In genomic region chr2:196758474-196759377, GRCh38 we compare ENCODE assay signal across 8 cellular contexts. TPM values are rescaled to one million over a fixed set of nuclear protein-coding genes. Genes with fewer than 3 reads are reported as not detected.
A peak's percentile ranks its signal among the peaks of the same experiment; 100 is the strongest.
DNase-seq lines count a peak whose midpoint lies in the region; ATAC-seq, FAIRE-seq and TF ChIP-seq lines count a peak whose summit lies in the region.
"Had no signal": no experiment of that assay in that cellular context is flagged by ENCODE, and none has a peak within 500 bp of the region (broad histone marks: within the 10 kb centered on the region; RNA-seq: fewer than 3 reads in every experiment).

No MANE protein-coding gene starts in this region.

- H3K4me3 ChIP-seq in endothelial cell of umbilical vein (replicated peaks in 1 of 3; ENCODE audit: insufficient read depth in 1 of 3, low read depth in 1 of 3, low read length in 3 of 3), result no peak overlapping the region

- dilution Hi-C loops in endothelial cell of umbilical vein (cut with MboI; ENCODE audit: extremely low pct_ligation_motif_present, low sequenced_read_pairs), result no loop called here

- H3K4me2 ChIP-seq in endothelial cell of umbilical vein (ENCODE audit: insufficient read depth, low read length), result no peak overlapping the region

- H3K27ac ChIP-seq in endothelial cell of umbilical vein (ENCODE audit: insufficient read depth, low read depth, low read length), result no peak overlapping the region

- H3K27ac Mint-ChIP-seq in progenitor cell of endocrine pancreas, result no peak overlapping the region
- H3K27ac Mint-ChIP-seq in stimulated activated memory B cell treated with anti-CD40 and anti-IgM and Interleukin-4, amounts not matched to agents 10 μg/mL and 1 μg/mL and 100 μg/mL, for 72 hours, result no peak overlapping the region

- no peaks in the 10 kb centered on the region for H3K79me2 ChIP-seq in endothelial cell of umbilical vein (ENCODE audit: control insufficient read depth, insufficient read depth, low read length)

- no TSS peak for BruUV-seq in endothelial cell of umbilical vein (replicated peaks; lab: Mats Ljungman, UMichigan)

- no peak for TF ChIP-seq POLR2A in endothelial cell of umbilical vein (IDR thresholded peaks at IDR 0.05; ENCODE audit: low read depth, low read length)

- intact Hi-C loops in endothelial cell of umbilical vein (cut with micrococcal nuclease), result loop anchor here (1.0 to 10.0 kb wide), 7 partner anchors 223 to 1016 kb away; no protein-coding TSS in a partner anchor

- POLR2A ChIA-PET in endothelial cell of umbilical vein (lab: Charles Lee), result no interaction called here

- no peak for ATAC-seq in HG03565 (IDR thresholded peaks at IDR 0.05; ENCODE audit: unreplicated experiment)
- no peak for ATAC-seq in stimulated activated memory B cell treated with anti-CD40 and anti-IgM and Interleukin-4, amounts not matched to agents 10 μg/mL and 1 μg/mL and 100 μg/mL, for 72 hours

- no peak overlapping the region for H3K9ac ChIP-seq in endothelial cell of umbilical vein (replicated peaks; ENCODE audit: extremely low read depth, insufficient read depth, low read length)

- CTCF ChIA-PET in endothelial cell of umbilical vein (lab: Charles Lee), result interaction anchor here (0.6 to 2.2 kb wide), 8 partner anchors 8 to 680 kb away, joined by 3 to 13 read pairs (median 4); no protein-coding TSS in a partner anchor

- no peak overlapping the region for H3K4me3 Mint-ChIP-seq in progenitor cell of endocrine pancreas (ENCODE audit: low read depth)
- H3K4me3 Mint-ChIP-seq in stimulated activated memory B cell treated with anti-CD40 and anti-IgM and Interleukin-4, amounts not matched to agents 10 μg/mL and 1 μg/mL and 100 μg/mL, for 72 hours, result no peak overlapping the region

- no peak overlapping the region for H2AFZ ChIP-seq in endothelial cell of umbilical vein (ENCODE audit: low read depth, low read length)

- DNase-seq in GM04504 (ENCODE audit: low read depth) (peak; percentile 16), NCI-H226 (peak; percentile 6), endothelial cell of umbilical vein (ENCODE audit: low read depth, low spot score) (peak; percentile 40), progenitor cell of endocrine pancreas (ENCODE audit: low spot score, unreplicated experiment) (no peak), NCI-H1092 (lab: John Stamatoyannopoulos, UW) (no peak)
- DNase-seq: stimulated activated CD4-positive, alpha-beta T cell treated with anti-CD3 and anti-CD28 coated beads, Interleukin-4, amount 100 ng/mL, for 4 hours had no signal

- FAIRE-seq in endothelial cell of umbilical vein (lab: Jason Lieb, UNC), result no peak

- no peaks in the 10 kb centered on the region for H4K20me1 ChIP-seq in endothelial cell of umbilical vein (replicated peaks; ENCODE audit: control insufficient read depth, extremely low read depth, insufficient read depth, low read length)

- H3K9me3 Mint-ChIP-seq in progenitor cell of endocrine pancreas (ENCODE audit: low read depth), result peaks cover 38% of the 10 kb centered on the region
- peaks cover 25% of the 10 kb centered on the region for H3K9me3 Mint-ChIP-seq in stimulated activated memory B cell treated with anti-CD40 and anti-IgM and Interleukin-4, amounts not matched to agents 10 μg/mL and 1 μg/mL and 100 μg/mL, for 72 hours

- no peaks in the 10 kb centered on the region for H3K27me3 ChIP-seq in endothelial cell of umbilical vein (ENCODE audit: control insufficient read depth in 2 of 2, insufficient read depth in 2 of 2, low read length in 2 of 2)

- peaks cover 52% of the 10 kb centered on the region for H3K36me3 Mint-ChIP-seq in progenitor cell of endocrine pancreas (ENCODE audit: insufficient read depth)
- H3K36me3 Mint-ChIP-seq in stimulated activated memory B cell treated with anti-CD40 and anti-IgM and Interleukin-4, amounts not matched to agents 10 μg/mL and 1 μg/mL and 100 μg/mL, for 72 hours, result peaks cover 50% of the 10 kb centered on the region

- TF ChIP-seq CTCF in endothelial cell of umbilical vein (IDR thresholded peaks at IDR 0.05; ENCODE audit: extremely low read depth in 1 of 2, insufficient read depth in 1 of 2, low read depth in 1 of 2, low read length in 2 of 2) (peak in 1 of 2 donors; percentile 26), progenitor cell of endocrine pancreas (IDR thresholded peaks at IDR 0.05; ENCODE audit: unreplicated experiment) (peak; percentile 46)

- H3K27me3 Mint-ChIP-seq in progenitor cell of endocrine pancreas, result no peaks in the 10 kb centered on the region
- no peaks in the 10 kb centered on the region for H3K27me3 Mint-ChIP-seq in stimulated activated memory B cell treated with anti-CD40 and anti-IgM and Interleukin-4, amounts not matched to agents 10 μg/mL and 1 μg/mL and 100 μg/mL, for 72 hours

- no peaks in the 10 kb centered on the region for H3K4me1 Mint-ChIP-seq in progenitor cell of endocrine pancreas (ENCODE audit: low read depth)
- H3K4me1 Mint-ChIP-seq in stimulated activated memory B cell treated with anti-CD40 and anti-IgM and Interleukin-4, amounts not matched to agents 10 μg/mL and 1 μg/mL and 100 μg/mL, for 72 hours, result no peaks in the 10 kb centered on the region

- no peaks in the 10 kb centered on the region for H3K9me3 ChIP-seq in endothelial cell of umbilical vein (replicated peaks; ENCODE audit: control insufficient read depth, insufficient read depth, low read length)

- peaks cover 0 to 5% of the 10 kb centered on the region in 2 experiments for H3K36me3 ChIP-seq in endothelial cell of umbilical vein (ENCODE audit: control insufficient read depth in 2 of 2, extremely low read depth in 1 of 2, insufficient read depth in 2 of 2, low read length in 2 of 2)

- H3K4me1 ChIP-seq in endothelial cell of umbilical vein (ENCODE audit: control insufficient read depth, extremely low read depth, insufficient read depth, low read length), result no peaks in the 10 kb centered on the region

- H3K9me1 ChIP-seq in endothelial cell of umbilical vein (replicated peaks; ENCODE audit: control insufficient read depth, extremely low read depth, insufficient read depth, low read length), result no peaks in the 10 kb centered on the region

TF ChIP-seq in endothelial cell of umbilical vein, 7 proteins besides CTCF, POLR2A, EP300 and RAD21:
- TF ChIP-seq MAX (IDR thresholded peaks at IDR 0.05; ENCODE audit: insufficient read depth, insufficient read length), result no peak
- TF ChIP-seq EZH2 (IDR thresholded peaks at IDR 0.05; ENCODE audit: borderline replicate concordance, low read depth, low read length, severe bottlenecking), result no peak
- TF ChIP-seq MYC (IDR thresholded peaks at IDR 0.05; ENCODE audit: low read depth, low read length), result no peak
- TF ChIP-seq JUN (IDR thresholded peaks at IDR 0.05; ENCODE audit: borderline replicate concordance, insufficient read depth, insufficient read length, low read depth), result no peak
- TF ChIP-seq FOS (IDR thresholded peaks at IDR 0.05; ENCODE audit: borderline replicate concordance, insufficient read depth, low read length), result no peak
- no peak for TF ChIP-seq POLR2AphosphoS5 (IDR thresholded peaks at IDR 0.05; ENCODE audit: insufficient read depth, low read depth, low read length)
- no peak for TF ChIP-seq GATA2 (IDR thresholded peaks at IDR 0.05; ENCODE audit: insufficient read depth, insufficient read length, low read depth, low read length)
TF ChIP-seq in endothelial cell of umbilical vein: peak in this region for 0.

RNA-seq across cellular contexts. Expression of gene GTF3C3, which starts 40.8 kb away (rescaled TPM):
- total RNA-seq in endothelial cell of umbilical vein (52.5 and 57.0 TPM in 2 replicates), progenitor cell of endocrine pancreas (55.6 and 65.1 TPM in 2 replicates)
- 14.4 and 17.9 TPM in 2 replicates for polyA plus RNA-seq in endothelial cell of umbilical vein
- polyA plus RNA-seq in endothelial cell of umbilical vein (2011; cell fraction: cytosol; rRNA removed), result 14.0 and 16.3 TPM in 2 replicates
- polyA plus RNA-seq in endothelial cell of umbilical vein (2011; cell fraction: nucleus; rRNA removed), result 55.7 and 68.5 TPM in 2 replicates
- polyA plus RNA-seq in endothelial cell of umbilical vein (2012), result 32.9 and 44.1 TPM in 2 replicates
- polyA minus RNA-seq in endothelial cell of umbilical vein, result 37.8 and 60.0 TPM in 2 replicates
- 6.6 TPM for polyA minus RNA-seq in endothelial cell of umbilical vein (2011; cell fraction: cytosol; rRNA and poly(A)+ RNA removed)
- 59.0 and 69.9 TPM in 2 replicates for polyA minus RNA-seq in endothelial cell of umbilical vein (2011; cell fraction: nucleus; rRNA and poly(A)+ RNA removed)

RNA-seq across cellular contexts. Expression of gene C2orf66, which starts 50.4 kb away (rescaled TPM):
- 0.27 and 0.39 TPM in 2 replicates for total RNA-seq in endothelial cell of umbilical vein
- 0.54 and 0.59 TPM in 2 replicates for polyA plus RNA-seq in endothelial cell of umbilical vein
- 0.10 and 0.14 TPM in 2 replicates for polyA plus RNA-seq in endothelial cell of umbilical vein (2011; cell fraction: cytosol; rRNA removed)
- 5.6 and 6.8 TPM in 2 replicates for polyA plus RNA-seq in endothelial cell of umbilical vein (2011; cell fraction: nucleus; rRNA removed)
- polyA plus RNA-seq in endothelial cell of umbilical vein (2012), result 0.44 and 0.59 TPM in 2 replicates
- 0.47 TPM in 1 of 2 replicates, not detected in the other for polyA minus RNA-seq in endothelial cell of umbilical vein
- not detected for polyA minus RNA-seq in endothelial cell of umbilical vein (2011; cell fraction: cytosol; rRNA and poly(A)+ RNA removed)
- polyA minus RNA-seq in endothelial cell of umbilical vein (2011; cell fraction: nucleus; rRNA and poly(A)+ RNA removed), result 3.0 and 5.6 TPM in 2 replicates
- total RNA-seq in progenitor cell of endocrine pancreas, result 0.38 and 0.40 TPM in 2 replicates

Comparison
In these comparisons a context has a peak if more than half of its experiments do, and no peak if none do; other contexts are left out.
1. DNase-seq: peak in GM04504 (single experiment), NCI-H226 (single experiment) and endothelial cell of umbilical vein (single experiment); none in progenitor cell of endocrine pancreas (single experiment) and NCI-H1092 (single experiment).